11 cellular contexts compared by ENCODE assay signal in the genomic region with DNA sequence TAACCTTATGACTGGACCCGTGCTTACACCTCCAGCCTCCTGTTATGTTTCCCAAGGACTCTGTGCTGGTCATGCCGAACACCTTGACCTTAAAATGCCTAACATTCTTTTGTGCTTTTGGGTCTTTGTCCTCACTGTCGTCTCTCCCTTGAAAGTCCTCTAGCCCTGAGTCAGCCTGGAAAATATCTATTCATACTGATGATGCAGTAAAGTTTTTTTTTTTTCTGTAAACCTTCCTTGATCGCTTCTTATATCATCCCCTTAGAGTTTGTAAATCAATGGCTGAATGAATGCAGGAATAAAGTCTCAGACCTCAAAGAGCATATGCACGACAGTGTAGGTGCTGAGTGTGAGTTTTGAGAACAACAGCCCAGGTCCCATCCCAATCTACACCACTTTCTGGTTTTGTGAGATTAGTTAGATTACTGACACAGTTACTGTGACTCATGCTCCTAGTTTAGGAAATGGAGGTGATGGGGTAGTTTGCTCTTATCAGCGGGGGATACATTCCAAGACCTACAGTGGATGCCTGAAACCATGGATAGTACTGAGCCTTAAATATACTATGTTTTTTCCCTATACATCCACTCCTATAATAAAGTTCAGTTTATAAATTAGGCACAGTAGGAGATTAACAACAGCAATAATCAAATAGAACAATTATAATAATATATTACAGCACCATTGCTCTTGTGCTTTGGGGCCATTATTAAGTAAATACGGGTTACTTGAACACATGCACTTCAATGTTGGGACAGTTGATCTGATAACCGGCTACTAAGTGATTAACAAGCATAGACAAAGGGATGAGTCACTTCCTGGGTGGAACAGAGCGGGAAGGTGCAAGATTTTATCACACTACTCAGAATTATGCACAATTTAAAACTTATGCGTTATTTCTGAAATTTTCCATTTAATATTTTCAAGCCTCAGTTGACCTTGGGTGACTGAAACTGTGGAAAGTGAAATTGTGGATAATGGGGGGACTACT. TPM values are rescaled to one million over a fixed set of nuclear protein-coding genes. Genes with fewer than 3 reads are reported as not detected.
DNase-seq lines count a peak whose midpoint lies in the region; ATAC-seq and TF ChIP-seq lines count a peak whose summit lies in the region.
"Had no signal": no experiment of that assay in that cellular context is flagged by ENCODE, and none has a peak within 500 bp of the region (broad histone marks: within the 10 kb centered on the region; RNA-seq: fewer than 3 reads in every experiment).

No MANE protein-coding gene starts in this region.

- no peak overlapping the region for H3K4me3 Mint-ChIP-seq in WTC11

- intact Hi-C loops in tibial artery (cut with DNase I; ENCODE audit: low total_unique reads) (no loop called here), posterior vena cava (cut with DNase I) (no loop called here)

- H3K4me1 ChIP-seq in tibial artery, result no peaks in the 10 kb centered on the region

- H3K9me3 ChIP-seq in tibial artery, result no peaks in the 10 kb centered on the region
- H3K9me3 ChIP-seq: pancreas had no signal

- H3K4me1 Mint-ChIP-seq in WTC11, result peaks cover 16% of the 10 kb centered on the region

- ATAC-seq in WTC11, result peak; percentile 86
- no peak for ATAC-seq in GM21526 (IDR thresholded peaks at IDR 0.05; ENCODE audit: low FRiP score, unreplicated experiment)

- no peak overlapping the region for H3K27ac ChIP-seq in tibial artery
- H3K27ac ChIP-seq: VCaP had no signal

- CTCF ChIA-PET in WTC11 (lab: Charles Lee), result no interaction called here

- H3K27me3 ChIP-seq in tibial artery, result no peaks in the 10 kb centered on the region
- H3K27me3 ChIP-seq: pancreas had no signal

- H3K27me3 Mint-ChIP-seq in WTC11 (ENCODE audit: low read depth), result no peaks in the 10 kb centered on the region

- no peaks in the 10 kb centered on the region for H3K36me3 ChIP-seq in tibial artery
- H3K36me3 ChIP-seq: pancreas had no signal

- H3K9me3 Mint-ChIP-seq in WTC11, result no peaks in the 10 kb centered on the region

- in situ Hi-C loops in Caki2 (cut with HindIII; ENCODE audit: low pct_unique_long_range_greater_than_20kb, low sequenced_read_pairs), result no loop called here

- no peaks in the 10 kb centered on the region for H3K36me3 Mint-ChIP-seq in WTC11

- no peak overlapping the region for H3K4me3 ChIP-seq in tibial artery
- H3K4me3 ChIP-seq: pancreas had no signal

- TF ChIP-seq CTCF in WTC11 (IDR thresholded peaks at IDR 0.05) (no peak), tibial artery (IDR thresholded peaks at IDR 0.05) (no peak)

- POLR2A ChIA-PET in WTC11 (lab: Charles Lee), result no interaction called here

- peak overlapping the region; percentile 72; the same call in 1 of the 2 replicates for H3K27ac Mint-ChIP-seq in WTC11

- peak; percentile 48 for DNase-seq in Caki2 (ENCODE audit: low read depth)
- peak; percentile 73 for DNase-seq in HT-29 (ENCODE audit: low spot score)
- DNase-seq in WTC11 (ENCODE audit: low spot score), result no peak
- peak; percentile 23 for DNase-seq in iris pigment epithelial cell (ENCODE audit: low read depth)
- DNase-seq in tibial artery, result no peak
- no peak for DNase-seq in pons (ENCODE audit: low spot score)
- DNase-seq in posterior vena cava (ENCODE audit: low spot score), result no peak
- DNase-seq: caudate nucleus, pancreas had no signal

TF ChIP-seq in WTC11, 78 proteins besides CTCF, POLR2A, EP300 and RAD21:
- TF ChIP-seq, protein P1, sequence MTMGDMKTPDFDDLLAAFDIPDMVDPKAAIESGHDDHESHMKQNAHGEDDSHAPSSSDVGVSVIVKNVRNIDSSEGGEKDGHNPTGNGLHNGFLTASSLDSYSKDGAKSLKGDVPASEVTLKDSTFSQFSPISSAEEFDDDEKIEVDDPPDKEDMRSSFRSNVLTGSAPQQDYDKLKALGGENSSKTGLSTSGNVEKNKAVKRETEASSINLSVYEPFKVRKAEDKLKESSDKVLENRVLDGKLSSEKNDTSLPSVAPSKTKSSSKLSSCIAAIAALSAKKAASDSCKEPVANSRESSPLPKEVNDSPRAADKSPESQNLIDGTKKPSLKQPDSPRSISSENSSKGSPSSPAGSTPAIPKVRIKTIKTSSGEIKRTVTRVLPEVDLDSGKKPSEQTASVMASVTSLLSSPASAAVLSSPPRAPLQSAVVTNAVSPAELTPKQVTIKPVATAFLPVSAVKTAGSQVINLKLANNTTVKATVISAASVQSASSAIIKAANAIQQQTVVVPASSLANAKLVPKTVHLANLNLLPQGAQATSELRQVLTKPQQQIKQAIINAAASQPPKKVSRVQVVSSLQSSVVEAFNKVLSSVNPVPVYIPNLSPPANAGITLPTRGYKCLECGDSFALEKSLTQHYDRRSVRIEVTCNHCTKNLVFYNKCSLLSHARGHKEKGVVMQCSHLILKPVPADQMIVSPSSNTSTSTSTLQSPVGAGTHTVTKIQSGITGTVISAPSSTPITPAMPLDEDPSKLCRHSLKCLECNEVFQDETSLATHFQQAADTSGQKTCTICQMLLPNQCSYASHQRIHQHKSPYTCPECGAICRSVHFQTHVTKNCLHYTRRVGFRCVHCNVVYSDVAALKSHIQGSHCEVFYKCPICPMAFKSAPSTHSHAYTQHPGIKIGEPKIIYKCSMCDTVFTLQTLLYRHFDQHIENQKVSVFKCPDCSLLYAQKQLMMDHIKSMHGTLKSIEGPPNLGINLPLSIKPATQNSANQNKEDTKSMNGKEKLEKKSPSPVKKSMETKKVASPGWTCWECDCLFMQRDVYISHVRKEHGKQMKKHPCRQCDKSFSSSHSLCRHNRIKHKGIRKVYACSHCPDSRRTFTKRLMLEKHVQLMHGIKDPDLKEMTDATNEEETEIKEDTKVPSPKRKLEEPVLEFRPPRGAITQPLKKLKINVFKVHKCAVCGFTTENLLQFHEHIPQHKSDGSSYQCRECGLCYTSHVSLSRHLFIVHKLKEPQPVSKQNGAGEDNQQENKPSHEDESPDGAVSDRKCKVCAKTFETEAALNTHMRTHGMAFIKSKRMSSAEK (CRISPR knock-in tag; IDR thresholded peaks at IDR 0.05; ENCODE audit: borderline replicate concordance), result no peak
- no peak for TF ChIP-seq NR3C1 (CRISPR knock-in tag; conservative IDR thresholded peaks at IDR 0.05; ENCODE audit: low read depth)
- TF ChIP-seq, protein P2, sequence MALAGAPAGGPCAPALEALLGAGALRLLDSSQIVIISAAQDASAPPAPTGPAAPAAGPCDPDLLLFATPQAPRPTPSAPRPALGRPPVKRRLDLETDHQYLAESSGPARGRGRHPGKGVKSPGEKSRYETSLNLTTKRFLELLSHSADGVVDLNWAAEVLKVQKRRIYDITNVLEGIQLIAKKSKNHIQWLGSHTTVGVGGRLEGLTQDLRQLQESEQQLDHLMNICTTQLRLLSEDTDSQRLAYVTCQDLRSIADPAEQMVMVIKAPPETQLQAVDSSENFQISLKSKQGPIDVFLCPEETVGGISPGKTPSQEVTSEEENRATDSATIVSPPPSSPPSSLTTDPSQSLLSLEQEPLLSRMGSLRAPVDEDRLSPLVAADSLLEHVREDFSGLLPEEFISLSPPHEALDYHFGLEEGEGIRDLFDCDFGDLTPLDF (CRISPR knock-in tag; IDR thresholded peaks at IDR 0.05), result no peak

RNA-seq across cellular contexts. Expression of a gene that starts 8.5 kb away (rescaled TPM):
- 3.1 and 10.6 TPM in 2 replicates for total RNA-seq in Caki2 (2014; rRNA removed; shearing (Covaris generic); ENCODE audit: low replicate concordance)
- total RNA-seq in HT-29 (2014; rRNA removed; shearing (Covaris generic)), result 1.4 and 4.2 TPM in 2 replicates
- not detected in 3 replicates for total RNA-seq in WTC11 (2021)
- total RNA-seq in posterior vena cava, result not detected

RNA-seq across cellular contexts. Expression of a gene that starts 12.4 kb away (rescaled TPM):
- total RNA-seq in Caki2 (2014; rRNA removed; shearing (Covaris generic); ENCODE audit: low replicate concordance), result not detected in 2 replicates
- not detected in 2 replicates for total RNA-seq in HT-29 (2014; rRNA removed; shearing (Covaris generic))
- not detected in 3 replicates for total RNA-seq in WTC11 (2021)
- total RNA-seq in posterior vena cava, result not detected

RNA-seq across cellular contexts. Expression of a gene that starts 20.8 kb away (rescaled TPM):
- total RNA-seq in Caki2 (2014; rRNA removed; shearing (Covaris generic); ENCODE audit: low replicate concordance), result not detected in 2 replicates
- total RNA-seq in HT-29 (2014; rRNA removed; shearing (Covaris generic)), result not detected in 2 replicates
- total RNA-seq in WTC11 (2021) (not detected in 3 replicates), posterior vena cava (not detected)
- total RNA-seq: pancreas had no signal

RNA-seq across cellular contexts. Expression of a gene that starts 47.2 kb away (rescaled TPM):
- total RNA-seq in Caki2 (2014; rRNA removed; shearing (Covaris generic); ENCODE audit: low replicate concordance), result 66.6 and 80.4 TPM in 2 replicates
- total RNA-seq in HT-29 (2014; rRNA removed; shearing (Covaris generic)), result 94.0 and 100 TPM in 2 replicates
- total RNA-seq in WTC11 (2021), result 78.9 to 85.6 TPM (median 83.9 TPM) in 3 replicates
- total RNA-seq in posterior vena cava, result 10 to 100 TPM; 25.5 to 29.8 TPM

Comparison
In these comparisons a context has a peak if more than half of its experiments do, and no peak if none do; other contexts are left out.
1. DNase-seq: peak in Caki2 (single experiment), HT-29 (single experiment) and iris pigment epithelial cell (single experiment); none in WTC11 (single experiment), tibial artery (0 of 2), pons (single experiment) and posterior vena cava (single experiment).